ENCODE assay signal across 8 cellular contexts in the genomic region with DNA sequence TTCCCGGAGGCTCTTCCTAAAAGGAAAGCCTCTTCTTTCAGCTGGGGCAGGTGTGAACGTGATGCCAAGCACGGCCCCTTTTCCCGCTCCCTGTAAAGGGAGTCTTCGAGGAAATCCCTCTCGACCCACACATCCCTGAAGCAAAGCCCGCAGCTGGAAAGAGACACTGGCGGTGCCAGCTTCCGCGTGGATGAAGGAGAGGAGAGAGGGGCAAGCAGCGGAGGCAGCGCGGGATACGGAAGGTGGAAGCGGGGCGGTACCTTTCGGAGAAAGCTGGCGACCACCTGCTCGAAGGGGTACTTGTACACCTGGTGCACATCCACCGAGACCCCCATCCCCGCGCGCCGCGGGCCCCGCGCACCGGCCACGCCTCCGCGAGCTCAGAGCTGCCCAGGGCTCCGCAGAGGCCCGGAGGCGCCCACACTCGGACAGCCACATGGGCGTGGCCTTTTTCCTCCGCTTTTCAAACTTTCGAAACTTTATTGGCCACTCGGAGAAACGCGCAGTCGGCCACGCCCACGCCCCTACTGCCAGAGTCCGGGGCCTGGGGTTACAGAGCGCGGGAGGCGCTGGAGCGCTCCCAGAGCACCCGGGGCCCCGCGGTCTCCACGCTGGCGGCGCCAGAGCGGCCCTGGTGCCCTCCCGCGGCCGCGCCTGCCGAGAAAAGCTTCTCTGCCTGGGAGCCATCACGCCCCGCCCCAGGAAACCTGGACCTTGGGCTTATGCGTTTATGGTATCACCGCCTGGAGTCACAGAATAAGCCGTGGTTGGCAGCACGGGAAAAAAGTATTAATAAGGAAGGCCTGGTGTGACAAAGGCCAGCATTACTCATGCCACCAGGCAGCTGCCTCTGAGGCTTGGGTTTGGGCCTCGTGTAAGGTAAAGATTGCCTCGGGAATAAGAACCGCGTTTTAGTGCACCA. TPM values are rescaled to one million over a fixed set of nuclear protein-coding genes. Genes with fewer than 3 reads are reported as not detected.
DNase-seq lines count a peak whose midpoint lies in the region; ATAC-seq, FAIRE-seq and TF ChIP-seq lines count a peak whose summit lies in the region.

A gene (minus strand): TSS at position 426 of the 922 bp plus-strand sequence. CDS start 91 bp downstream, at position 335.

- TF ChIP-seq POLR2A in A549 (IDR thresholded peaks at IDR 0.05; ENCODE audit: low read length), result peak; percentile 62

- no peaks in the 10 kb centered on the region for H3K27me3 ChIP-seq in duodenal mucosa (ENCODE audit: control insufficient read depth in 1 of 2, insufficient read depth in 2 of 2, low read length in 2 of 2)
- H3K27me3 ChIP-seq in liver (ENCODE audit: control insufficient read depth in 4 of 4, insufficient read depth in 4 of 4, low read length in 3 of 4), result no peaks in the 10 kb centered on the region

- peaks cover 26% of the 10 kb centered on the region for H3K4me1 ChIP-seq in A549
- H3K4me1 ChIP-seq in duodenal mucosa (ENCODE audit: control insufficient read depth in 1 of 2, insufficient read depth in 2 of 2, low read length in 2 of 2), result peaks cover 19 to 27% of the 10 kb centered on the region in 2 donors
- H3K4me1 ChIP-seq in liver (ENCODE audit: control insufficient read depth in 4 of 4, insufficient read depth in 4 of 4, low read length in 3 of 4), result peaks cover 0 to 26% (median 13%) of the 10 kb centered on the region in 4 donors

- H3K36me3 ChIP-seq in duodenal mucosa (ENCODE audit: control insufficient read depth in 1 of 2, insufficient read depth in 2 of 2, low read length in 2 of 2) (no peaks in the 10 kb centered on the region), liver (ENCODE audit: control insufficient read depth in 4 of 4, insufficient read depth in 3 of 4, low read depth in 1 of 4, low read length in 3 of 4) (no peaks in the 10 kb centered on the region)

- CTCF ChIA-PET in A549 (lab: Yijun Ruan, JAX), result interaction anchor here (0.6 to 3.6 kb wide), 16 partner anchors 9 to 278 kb away, joined by 3 to 28 read pairs (median 4); no protein-coding TSS in a partner anchor

- POLR2A ChIA-PET in A549 (lab: Yijun Ruan, JAX), result interaction anchor here (0.7 to 1.3 kb wide), 6 partner anchors 9 to 207 kb away, joined by 3 to 5 read pairs (median 3); no protein-coding TSS in a partner anchor

- H3K27ac ChIP-seq in A549 (peak within 1 kb of the TSS; percentile 80 to 88), duodenal mucosa (ENCODE audit: low read depth, low read length) (peak within 1 kb of the TSS; percentile 53), liver (ENCODE audit: low read depth in 1 of 2, low read length in 2 of 2) (peak within 1 kb of the TSS; percentile 55 to 82)

- peak; percentile 91 to 98 for ATAC-seq in A549
- peak; percentile 79 for ATAC-seq in GM18520 (IDR thresholded peaks at IDR 0.05; ENCODE audit: unreplicated experiment)
- ATAC-seq in HG03025 (IDR thresholded peaks at IDR 0.05; ENCODE audit: low FRiP score, unreplicated experiment), result peak; percentile 74

- H3K9ac ChIP-seq in duodenal mucosa (ENCODE audit: low read depth in 1 of 2, low read length in 2 of 2) (peak within 1 kb of the TSS; percentile 69 to 84), liver (ENCODE audit: low read depth in 1 of 2, low read length in 2 of 2) (peak within 1 kb of the TSS; percentile 61 to 70)

- H3K4me3 ChIP-seq in A549, result peak within 1 kb of the TSS; percentile 67
- peak within 1 kb of the TSS; percentile 84 to 89 for H3K4me3 ChIP-seq in duodenal mucosa (ENCODE audit: low read depth in 1 of 2, low read length in 2 of 2)
- peak within 1 kb of the TSS; percentile 66 to 98 (median 95) for H3K4me3 ChIP-seq in liver (ENCODE audit: low read depth in 1 of 3, low read length in 3 of 3)

- H3K9me3 ChIP-seq in A549 (no peaks in the 10 kb centered on the region), duodenal mucosa (ENCODE audit: control insufficient read depth in 1 of 2, low read length in 2 of 2) (no peaks in the 10 kb centered on the region), liver (ENCODE audit: control insufficient read depth in 4 of 4, low read length in 3 of 4) (no peaks in the 10 kb centered on the region)

- peak; percentile 61 to 88 for DNase-seq in A549 (ENCODE audit: low read depth in 1 of 2, low spot score in 1 of 2)
- DNase-seq in NCI-H2227 (lab: John Stamatoyannopoulos, UW; ENCODE audit: unreplicated experiment), result peak; percentile 86
- DNase-seq in activated CD4-positive, alpha-beta T cell treated with anti-CD3 and anti-CD28 coated beads for 24 hours (ENCODE audit: low read depth in 2 of 2), result peak; percentile 23 to 38
- DNase-seq in stimulated activated CD4-positive, alpha-beta T cell treated with anti-CD3 and anti-CD28 coated beads, Interleukin-2, amount 100 ng/mL, for 24 hours, result peak; percentile 46 to 69

- TF ChIP-seq CTCF in A549 (IDR thresholded peaks at IDR 0.05) (0 out of 3 replicates have a peak, but pooled peaks have one; percentile 33), liver (IDR thresholded peaks at IDR 0.05; ENCODE audit: low read depth, low read length, missing input control) (no peak)

- 2% methylated on average over 49 of the region's 71 CpGs for WGBS in A549 (ENCODE audit: missing lambda C conversion rate)
- WGBS in liver, result 1% methylated on average over 71 of the region's 71 CpGs

- no peak for FAIRE-seq in A549 (lab: Jason Lieb, UNC)

- H3K4me2 ChIP-seq in A549, result peak within 1 kb of the TSS; percentile 89

- TF ChIP-seq RAD21 in A549 (conservative IDR thresholded peaks at IDR 0.05 in 1 of 2, IDR thresholded peaks at IDR 0.05 in 1 of 2), result peak; percentile 9 to 58; a peak in 3 of 5 replicates
- peak; percentile 48 to 53 for TF ChIP-seq RAD21 in liver (IDR thresholded peaks at IDR 0.05)

- no peak for TF ChIP-seq EP300 in A549 (IDR thresholded peaks at IDR 0.05)

TF ChIP-seq in A549, 52 proteins besides CTCF, POLR2A, EP300 and RAD21 (continues in another document):
- TF ChIP-seq HOXB13 (CRISPR knock-in tag; IDR thresholded peaks at IDR 0.05; ENCODE audit: low read depth), result no peak
- TF ChIP-seq, protein P1, sequence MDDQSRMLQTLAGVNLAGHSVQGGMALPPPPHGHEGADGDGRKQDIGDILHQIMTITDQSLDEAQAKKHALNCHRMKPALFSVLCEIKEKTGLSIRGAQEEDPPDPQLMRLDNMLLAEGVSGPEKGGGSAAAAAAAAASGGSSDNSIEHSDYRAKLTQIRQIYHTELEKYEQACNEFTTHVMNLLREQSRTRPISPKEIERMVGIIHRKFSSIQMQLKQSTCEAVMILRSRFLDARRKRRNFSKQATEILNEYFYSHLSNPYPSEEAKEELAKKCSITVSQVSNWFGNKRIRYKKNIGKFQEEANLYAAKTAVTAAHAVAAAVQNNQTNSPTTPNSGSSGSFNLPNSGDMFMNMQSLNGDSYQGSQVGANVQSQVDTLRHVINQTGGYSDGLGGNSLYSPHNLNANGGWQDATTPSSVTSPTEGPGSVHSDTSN (IDR thresholded peaks at IDR 0.05), result no peak
- TF ChIP-seq HDAC2 (IDR thresholded peaks at IDR 0.05), result no peak
- TF ChIP-seq POLR2AphosphoS2 (conservative IDR thresholded peaks at IDR 0.05; ENCODE audit: low read length), result no peak
- no peak for TF ChIP-seq FOSB (CRISPR knock-in tag; IDR thresholded peaks at IDR 0.05)
- no peak for TF ChIP-seq TP53 (CRISPR knock-in tag; IDR thresholded peaks at IDR 0.05)
- TF ChIP-seq, protein P2, sequence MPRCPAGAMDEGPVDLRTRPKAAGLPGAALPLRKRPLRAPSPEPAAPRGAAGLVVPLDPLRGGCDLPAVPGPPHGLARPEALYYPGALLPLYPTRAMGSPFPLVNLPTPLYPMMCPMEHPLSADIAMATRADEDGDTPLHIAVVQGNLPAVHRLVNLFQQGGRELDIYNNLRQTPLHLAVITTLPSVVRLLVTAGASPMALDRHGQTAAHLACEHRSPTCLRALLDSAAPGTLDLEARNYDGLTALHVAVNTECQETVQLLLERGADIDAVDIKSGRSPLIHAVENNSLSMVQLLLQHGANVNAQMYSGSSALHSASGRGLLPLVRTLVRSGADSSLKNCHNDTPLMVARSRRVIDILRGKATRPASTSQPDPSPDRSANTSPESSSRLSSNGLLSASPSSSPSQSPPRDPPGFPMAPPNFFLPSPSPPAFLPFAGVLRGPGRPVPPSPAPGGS (IDR thresholded peaks at IDR 0.05), result no peak
- TF ChIP-seq ESRRA (IDR thresholded peaks at IDR 0.05; ENCODE audit: borderline replicate concordance, low read length), result no peak

TF ChIP-seq in liver, 16 proteins besides CTCF, POLR2A, EP300 and RAD21 (continues in another document):
- peak; percentile 12 to 18 for TF ChIP-seq RXRA (IDR thresholded peaks at IDR 0.05)
- no peak for TF ChIP-seq FOXA1 (IDR thresholded peaks at IDR 0.05)
- TF ChIP-seq TAF1 (conservative IDR thresholded peaks at IDR 0.05), result no peak
- TF ChIP-seq, protein P3, sequence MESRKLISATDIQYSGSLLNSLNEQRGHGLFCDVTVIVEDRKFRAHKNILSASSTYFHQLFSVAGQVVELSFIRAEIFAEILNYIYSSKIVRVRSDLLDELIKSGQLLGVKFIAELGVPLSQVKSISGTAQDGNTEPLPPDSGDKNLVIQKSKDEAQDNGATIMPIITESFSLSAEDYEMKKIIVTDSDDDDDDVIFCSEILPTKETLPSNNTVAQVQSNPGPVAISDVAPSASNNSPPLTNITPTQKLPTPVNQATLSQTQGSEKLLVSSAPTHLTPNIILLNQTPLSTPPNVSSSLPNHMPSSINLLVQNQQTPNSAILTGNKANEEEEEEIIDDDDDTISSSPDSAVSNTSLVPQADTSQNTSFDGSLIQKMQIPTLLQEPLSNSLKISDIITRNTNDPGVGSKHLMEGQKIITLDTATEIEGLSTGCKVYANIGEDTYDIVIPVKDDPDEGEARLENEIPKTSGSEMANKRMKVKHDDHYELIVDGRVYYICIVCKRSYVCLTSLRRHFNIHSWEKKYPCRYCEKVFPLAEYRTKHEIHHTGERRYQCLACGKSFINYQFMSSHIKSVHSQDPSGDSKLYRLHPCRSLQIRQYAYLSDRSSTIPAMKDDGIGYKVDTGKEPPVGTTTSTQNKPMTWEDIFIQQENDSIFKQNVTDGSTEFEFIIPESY (IDR thresholded peaks at IDR 0.05), result no peak
- peak; percentile 34 to 62 for TF ChIP-seq EGR1 (IDR thresholded peaks at IDR 0.05; ENCODE audit: low read depth in 2 of 2)
- TF ChIP-seq, protein P4, sequence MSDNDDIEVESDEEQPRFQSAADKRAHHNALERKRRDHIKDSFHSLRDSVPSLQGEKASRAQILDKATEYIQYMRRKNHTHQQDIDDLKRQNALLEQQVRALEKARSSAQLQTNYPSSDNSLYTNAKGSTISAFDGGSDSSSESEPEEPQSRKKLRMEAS (IDR thresholded peaks at IDR 0.05), result peak; percentile 51
- TF ChIP-seq HNF4G (IDR thresholded peaks at IDR 0.05), result peak; percentile 52
- peak; percentile 71 for TF ChIP-seq YY1 (IDR thresholded peaks at IDR 0.05)
- TF ChIP-seq JUND (IDR thresholded peaks at IDR 0.05), result peak in 1 of 2 donors; percentile 15

RNA-seq across cellular contexts. Expression of the gene that starts here (rescaled TPM):
- polyA plus RNA-seq in A549 (2011; rRNA removed) (8.2 and 10.4 TPM in 2 replicates), A549 (2017; fragmentation: RNase III; extraction: RNeasy Plus Mini Kit Qiagen cat#74134 plus additional on column Dnase treatment) (7.9 to 9.8 TPM (median 8.5 TPM) in 3 replicates), liver (1 to 10 TPM; 1.1 to 3.8 TPM)
- polyA plus RNA-seq in A549 (2012; cell fraction: cytosol; rRNA removed), result 3.8 and 4.7 TPM in 2 replicates
- polyA plus RNA-seq in A549 (2012; cell fraction: nucleus; rRNA removed), result 1.00 and 2.3 TPM in 2 replicates
- polyA minus RNA-seq in A549 (2011; rRNA and poly(A)+ RNA removed), result 18.2 and 20.0 TPM in 2 replicates
- 10 to 100 TPM in 1 of 2 donors, 1 to 10 TPM in 1; 5.1 to 24.9 TPM for total RNA-seq in liver

Comparison
In these comparisons a context has a peak if more than half of its experiments do, and no peak if none do; other contexts are left out.
1. Peak in every context shown above with its lines: DNase-seq, ATAC-seq, H3K4me3 ChIP-seq and H3K27ac ChIP-seq.
2. DNase-seq: peak in every context shown above with its lines; median percentile 86 in NCI-H2227; 74 in A549; 58 in stimulated activated CD4-positive, alpha-beta T cell treated with anti-CD3 and anti-CD28 coated beads, Interleukin-2, amount 100 ng/mL, for 24 hours; 30 in activated CD4-positive, alpha-beta T cell treated with anti-CD3 and anti-CD28 coated beads for 24 hours.